Comparison of ENCODE assay signal across 17 cellular contexts in genomic region chr9:4106081-4106491, GRCh38.
A peak's percentile ranks its signal among the peaks of the same experiment; 100 is the strongest.
DNase-seq lines count a peak whose midpoint lies in the region; ATAC-seq, FAIRE-seq and TF ChIP-seq lines count a peak whose summit lies in the region.
"Had no signal": no experiment of that assay in that cellular context is flagged by ENCODE, and none has a peak within 500 bp of the region (broad histone marks: within the 10 kb centered on the region; RNA-seq: fewer than 3 reads in every experiment).

No MANE protein-coding gene starts in this region.

- peak overlapping the region in 1 of 2 donors; percentile 67 for H3K27ac ChIP-seq in small intestine (ENCODE audit: low read depth in 1 of 2, low read length in 1 of 2)
- H3K27ac ChIP-seq: testis had no signal

- H3K27ac Mint-ChIP-seq in brain: peak overlapping the region in 3 of 5 experiments; percentile 54 to 73 (median 60)
- H3K27ac Mint-ChIP-seq: activated CD8-positive, alpha-beta memory T cell treated with anti-CD3 and anti-CD28 coated beads, Interleukin-2, amount 10 ng/mL, durations not matched to agents 7 days and 5 days; H9; mesothelial cell of epicardium had no signal

- peak; percentile 38 for FAIRE-seq in islet of Langerhans (lab: Jason Lieb, UNC)
- no peak for FAIRE-seq in small intestine (lab: Jason Lieb, UNC)
- FAIRE-seq: G401.6, GM12892 had no signal

- peak overlapping the region in 1 of 5 experiments; percentile 22 for H3K4me3 Mint-ChIP-seq in brain
- H3K4me3 Mint-ChIP-seq: activated CD8-positive, alpha-beta memory T cell treated with anti-CD3 and anti-CD28 coated beads, Interleukin-2, amount 10 ng/mL, durations not matched to agents 7 days and 5 days; H9; mesothelial cell of epicardium had no signal

- DNase-seq in NCI-H1048 (lab: John Stamatoyannopoulos, UW): peak; percentile 97
- peak; percentile 85 for DNase-seq in small intestine
- DNase-seq in GM10266 (ENCODE audit: extremely low spot score): no peak
- no peak for DNase-seq in HuH-7.5 (ENCODE audit: low spot score)
- DNase-seq: activated CD8-positive, alpha-beta memory T cell treated with anti-CD3 and anti-CD28 coated beads, Interleukin-2, amount 10 ng/mL, durations not matched to agents 7 days and 5 days; cortex of kidney; H9; MM.1S; stimulated activated CD4-positive, alpha-beta T cell treated with anti-CD3 and anti-CD28 coated beads, Interleukin-4, amount 100 ng/mL, for 4 hours; testis had no signal

- peaks cover 0 to 10% (median 0%) of the 10 kb centered on the region in 5 experiments for H3K9me3 Mint-ChIP-seq in brain
- H3K9me3 Mint-ChIP-seq: H9 had no signal

- H3K4me1 Mint-ChIP-seq in brain: peaks cover 58% of the 10 kb centered on the region
- H3K4me1 Mint-ChIP-seq: activated CD8-positive, alpha-beta memory T cell treated with anti-CD3 and anti-CD28 coated beads, Interleukin-2, amount 10 ng/mL, durations not matched to agents 7 days and 5 days; H9 had no signal

- H3K36me3 Mint-ChIP-seq in brain: no peaks in the 10 kb centered on the region
- H3K36me3 Mint-ChIP-seq: activated CD8-positive, alpha-beta memory T cell treated with anti-CD3 and anti-CD28 coated beads, Interleukin-2, amount 10 ng/mL, durations not matched to agents 7 days and 5 days; mesothelial cell of epicardium had no signal

- ATAC-seq in HG03342 (IDR thresholded peaks at IDR 0.05; ENCODE audit: unreplicated experiment): no peak
- ATAC-seq: activated CD4-positive, CD25-positive, alpha-beta regulatory T cell treated with anti-CD3 and anti-CD28 coated beads, Interleukin-2, amount 50 U/mL, for 24 hours; activated CD8-positive, alpha-beta memory T cell treated with anti-CD3 and anti-CD28 coated beads, Interleukin-2, amount 10 ng/mL, durations not matched to agents 7 days and 5 days had no signal

- WGBS in small intestine, 3 donors: 10 to 61% (median 32%) methylated on average over 8 of the region's 8 CpGs

- H3K9me3 ChIP-seq in small intestine (ENCODE audit: control insufficient read depth, low read depth): no peaks in the 10 kb centered on the region
- H3K9me3 ChIP-seq: testis had no signal

- no peaks in the 10 kb centered on the region for H3K27me3 ChIP-seq in small intestine (ENCODE audit: control insufficient read depth in 2 of 2, insufficient read depth in 2 of 2, low read length in 2 of 2)
- H3K27me3 ChIP-seq: testis had no signal

- no peak for TF ChIP-seq CTCF in brain (conservative IDR thresholded peaks at IDR 0.05)
- TF ChIP-seq CTCF in GM10266 (IDR thresholded peaks at IDR 0.05; ENCODE audit: control insufficient read depth, insufficient read depth, low read depth, missing control alignments): no peak

- no peak overlapping the region for H3K4me3 ChIP-seq in small intestine (ENCODE audit: low read depth in 1 of 2, low read length in 2 of 2)
- H3K4me3 ChIP-seq: testis had no signal

- H3K36me3 ChIP-seq in small intestine (ENCODE audit: control insufficient read depth in 2 of 2, insufficient read depth in 2 of 2, low read length in 2 of 2): no peaks in the 10 kb centered on the region

- H3K27me3 Mint-ChIP-seq in brain: no peaks in the 10 kb centered on the region

- H3K4me1 ChIP-seq in small intestine (ENCODE audit: control insufficient read depth in 2 of 2, insufficient read depth in 1 of 2, low read depth in 1 of 2, low read length in 1 of 2): peaks cover 0 to 10% of the 10 kb centered on the region in 2 donors

Comparison
In these comparisons a context has a peak if more than half of its experiments do, and no peak if none do; other contexts are left out.
1. DNase-seq: peak in NCI-H1048 (single experiment) and small intestine (single experiment); none in GM10266 (single experiment) and HuH-7.5 (single experiment).